4 cellular contexts compared by ENCODE assay signal in the genomic region with DNA sequence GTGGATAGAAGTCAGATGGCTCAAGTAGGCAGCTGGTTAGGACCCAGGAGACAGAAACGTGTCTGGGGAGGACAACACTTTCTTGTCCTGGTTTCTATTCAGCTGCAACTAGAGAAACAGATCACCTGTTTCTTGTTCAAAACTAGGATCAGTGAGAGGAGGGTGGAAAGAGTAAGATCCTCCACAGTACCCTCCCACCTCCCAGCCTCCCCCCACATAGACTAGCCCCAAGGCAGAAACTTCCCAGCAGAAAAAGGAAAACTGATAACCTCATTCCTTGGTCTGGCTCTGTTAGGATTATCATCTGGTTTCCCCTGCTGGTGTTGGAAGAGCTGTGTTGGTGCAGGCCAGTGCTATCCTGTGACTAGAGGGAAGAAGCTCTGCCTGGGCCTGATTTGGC. TPM values are rescaled to one million over a fixed set of nuclear protein-coding genes. Genes with fewer than 3 reads are reported as not detected.
"Had no signal": no experiment of that assay in that cellular context is flagged by ENCODE, and none has a peak within 500 bp of the region (broad histone marks: within the 10 kb centered on the region; RNA-seq: fewer than 3 reads in every experiment).

No MANE protein-coding gene starts in this region.

RNA-seq across cellular contexts. Expression of a gene that starts 50.2 kb away (rescaled TPM):
- total RNA-seq: left ventricle myocardium inferior, left ventricle myocardium superior, liver, lung microvascular endothelial cell had no signal
